In the genomic region with DNA sequence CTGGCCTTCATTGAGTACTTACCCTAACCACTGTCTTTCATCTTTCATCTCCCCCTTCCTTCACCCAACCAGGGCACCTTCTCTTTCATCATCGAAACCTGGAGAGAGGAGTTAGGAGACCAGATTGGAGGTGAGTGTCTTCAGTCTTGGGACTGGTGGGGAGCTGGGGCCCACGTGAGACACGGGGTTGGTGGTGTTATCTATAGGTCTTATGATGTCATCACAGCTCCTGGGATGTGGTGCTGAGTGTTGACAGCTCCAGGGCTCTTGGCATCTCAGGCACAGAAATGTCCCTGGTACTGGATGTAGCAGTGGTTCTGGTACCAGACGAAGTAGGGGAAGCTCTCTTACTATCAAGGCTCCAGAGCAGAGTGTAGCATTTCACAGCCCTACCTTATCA, we compare ENCODE assay signal across 28 cellular contexts. TPM values are rescaled to one million over a fixed set of nuclear protein-coding genes. Genes with fewer than 3 reads are reported as not detected.
"Had no signal": no experiment of that assay in that cellular context is flagged by ENCODE, and none has a peak within 500 bp of the region (broad histone marks: within the 10 kb centered on the region; RNA-seq: fewer than 3 reads in every experiment).

No MANE protein-coding gene starts in this region.

- FAIRE-seq: bronchial epithelial cell, pancreas had no signal

- H3K36me3 Mint-ChIP-seq: activated naive CD8-positive, alpha-beta T cell treated with anti-CD3 and anti-CD28 coated beads for 36 hours had no signal

- H3K4me3 Mint-ChIP-seq: activated CD4-positive, alpha-beta memory T cell treated with anti-CD3 and anti-CD28 coated beads for 36 hours; activated CD4-positive, alpha-beta T cell treated with anti-CD3 and anti-CD28 coated beads for 36 hours; T-helper 2 cell treated with Interferon-gamma antibody and Interleukin-4, amounts not matched to agents 5 μg/mL and 100 μg/mL, for 36 hours had no signal

- H3K4me1 ChIP-seq: gastrocnemius medialis had no signal

- DNase-seq: activated CD4-positive, alpha-beta memory T cell treated with anti-CD3 and anti-CD28 coated beads for 36 hours; activated CD4-positive, alpha-beta T cell treated with anti-CD3 and anti-CD28 coated beads for 36 hours; activated naive CD4-positive, alpha-beta T cell treated with Interleukin-2 at 50 U/mL for 16 hours; activated naive CD8-positive, alpha-beta T cell treated with anti-CD3 and anti-CD28 coated beads for 36 hours; activated T-cell treated with anti-CD3 and anti-CD28 coated beads, Interleukin-2, amount 50 U/mL, for 48 hours; amniotic stem cell; gastrocnemius medialis; head of caudate nucleus; hypothalamus; left ventricle myocardium superior; mammary epithelial cell; pancreas; right cardiac atrium; stimulated activated CD4-positive, alpha-beta T cell treated with anti-CD3 and anti-CD28 coated beads, Interleukin-12 subunit alpha, Interleukin-12 subunit beta, amount 100 ng/mL, for 4 hours; stimulated activated CD4-positive, alpha-beta T cell treated with anti-CD3 and anti-CD28 coated beads, Interleukin-1b, Interleukin-23, amount 100 ng/mL, for 48 hours; substantia nigra; thyroid gland had no signal

- ATAC-seq: activated CD4-positive, alpha-beta T cell treated with anti-CD3 and anti-CD28 coated beads for 36 hours; gastrocnemius medialis; left ventricle myocardium superior; pancreas; right cardiac atrium had no signal

- H3K9me3 ChIP-seq: gastrocnemius medialis, neutrophil, pancreas, thyroid gland had no signal

- H3K4me3 ChIP-seq: coronary artery, esophagus muscularis mucosa, gastrocnemius medialis, pancreas, thyroid gland had no signal

- H3K27ac Mint-ChIP-seq: activated CD4-positive, alpha-beta memory T cell treated with anti-CD3 and anti-CD28 coated beads for 36 hours; activated CD4-positive, alpha-beta T cell treated with anti-CD3 and anti-CD28 coated beads for 36 hours; activated naive CD8-positive, alpha-beta T cell treated with anti-CD3 and anti-CD28 coated beads for 36 hours; stimulated activated naive CD8-positive, alpha-beta T cell treated with anti-CD3 and anti-CD28 coated beads, Interleukin-15, Interleukin-2, amounts not matched to agents 100 ng/mL and 50 ng/mL, for 24 hours; T-helper 2 cell treated with Interferon-gamma antibody and Interleukin-4, amounts not matched to agents 5 μg/mL and 100 μg/mL, for 36 hours had no signal

- H3K36me3 ChIP-seq: esophagus muscularis mucosa, gastrocnemius medialis, neutrophil, pancreas, thyroid gland had no signal

- H3K9me3 Mint-ChIP-seq: activated CD4-positive, alpha-beta memory T cell treated with anti-CD3 and anti-CD28 coated beads for 36 hours; stimulated activated naive CD8-positive, alpha-beta T cell treated with anti-CD3 and anti-CD28 coated beads, Interleukin-15, Interleukin-2, amounts not matched to agents 100 ng/mL and 50 ng/mL, for 24 hours; T-helper 2 cell treated with Interferon-gamma antibody and Interleukin-4, amounts not matched to agents 5 μg/mL and 100 μg/mL, for 36 hours had no signal

- H3K27ac ChIP-seq: coronary artery, esophagus muscularis mucosa, gastrocnemius medialis, neutrophil, pancreas, thyroid gland had no signal

RNA-seq across cellular contexts. Expression of gene DLL3, which starts 1.8 kb away (rescaled TPM):
- total RNA-seq: esophagus muscularis mucosa, gastrocnemius medialis, left ventricle myocardium superior, mononuclear cell, right cardiac atrium, skeletal muscle tissue, ureter had no signal

RNA-seq across cellular contexts. Expression of gene SELENOV, which starts 14.4 kb away (rescaled TPM):
- total RNA-seq: activated CD4-positive, alpha-beta memory T cell treated with anti-CD3 and anti-CD28 coated beads for 36 hours; activated CD4-positive, alpha-beta T cell treated with anti-CD3 and anti-CD28 coated beads for 36 hours; activated naive CD8-positive, alpha-beta T cell treated with anti-CD3 and anti-CD28 coated beads for 36 hours; bronchial epithelial cell; esophagus muscularis mucosa; gastrocnemius medialis; left ventricle myocardium superior; mammary epithelial cell; mononuclear cell; myocyte; pancreas; pulmonary artery endothelial cell; right cardiac atrium; skeletal muscle tissue; ureter had no signal
- polyA plus RNA-seq: mammary epithelial cell, pancreas, right cardiac atrium had no signal
